ENCODE assay signal across 8 cellular contexts in genomic region chr2:85750509-85751299, GRCh38. TPM values are rescaled to one million over a fixed set of nuclear protein-coding genes. Genes with fewer than 3 reads are reported as not detected.
DNase-seq lines count a peak whose midpoint lies in the region; ATAC-seq, FAIRE-seq and TF ChIP-seq lines count a peak whose summit lies in the region.

No MANE protein-coding gene starts in this region.

- peak; percentile 84 for FAIRE-seq in A549 (lab: Jason Lieb, UNC)
- FAIRE-seq in GM12891 (lab: Jason Lieb, UNC): peak; percentile 48

- DNase-seq in A549 (ENCODE audit: low read depth in 1 of 2, low spot score in 1 of 2) (peak; percentile 72 to 87), GM12891 (ENCODE audit: insufficient read length, low spot score) (no peak), NOMO-1 treated with DMSO at 0.1 percent for 48 hours (lab: John Stamatoyannopoulos, UW; ENCODE audit: unreplicated experiment) (peak; percentile 76), activated T-cell treated with anti-CD3 and anti-CD28 coated beads for 24 hours (ENCODE audit: low read depth) (peak; percentile 40), esophagus squamous epithelium (lab: John Stamatoyannopoulos, UW) (peak; percentile 30)
- DNase-seq in naive thymus-derived CD8-positive, alpha-beta T cell: peak; percentile 18 to 70 (median 42)
- DNase-seq in stimulated activated naive CD4-positive, alpha-beta T cell treated with Interleukin-2 at 50 U/mL for 16 hours (lab: John Stamatoyannopoulos, UW): peak; percentile 11

- H3K4me1 ChIP-seq in A549: peaks cover 40% of the 10 kb centered on the region
- peaks cover 12 to 83% (median 49%) of the 10 kb centered on the region in 3 donors for H3K4me1 ChIP-seq in esophagus squamous epithelium

- peaks cover 25 to 60% (median 55%) of the 10 kb centered on the region in 5 donors for H3K27me3 Mint-ChIP-seq in naive thymus-derived CD8-positive, alpha-beta T cell

- peaks cover 15 to 32% (median 25%) of the 10 kb centered on the region in 4 donors for H3K4me1 Mint-ChIP-seq in naive thymus-derived CD8-positive, alpha-beta T cell

- intact Hi-C loops in esophagus squamous epithelium (cut with DNase I): loop anchor here (10.0 kb wide), 1 partner anchor 54 kb away; no protein-coding TSS in a partner anchor

- TF ChIP-seq POLR2A in A549 (IDR thresholded peaks at IDR 0.05; ENCODE audit: low read length): no peak
- TF ChIP-seq POLR2A in GM12891 (IDR thresholded peaks at IDR 0.05; ENCODE audit: low read depth, low read length): no peak
- no peak for TF ChIP-seq POLR2A in esophagus squamous epithelium (IDR thresholded peaks at IDR 0.05)

- no peak for TF ChIP-seq EP300 in A549 (IDR thresholded peaks at IDR 0.05)

- no peak overlapping the region for H3K27ac Mint-ChIP-seq in naive thymus-derived CD8-positive, alpha-beta T cell

- H3K4me3 ChIP-seq in A549 (no peak overlapping the region), esophagus squamous epithelium (no peak overlapping the region)

- POLR2A ChIA-PET in A549 (lab: Yijun Ruan, JAX): interaction anchor here (2.1 kb wide), 1 partner anchor 9 kb away, joined by 10 read pairs; no protein-coding TSS in a partner anchor
- POLR2A ChIA-PET in naive thymus-derived CD8-positive, alpha-beta T cell (lab: Charles Lee): no interaction called here

- H3K9me3 ChIP-seq in A549 (no peaks in the 10 kb centered on the region), esophagus squamous epithelium (no peaks in the 10 kb centered on the region)

- no peaks in the 10 kb centered on the region for H3K36me3 ChIP-seq in esophagus squamous epithelium

- H3K4me2 ChIP-seq in A549: peak overlapping the region; percentile 3; the same call in 2 of the 3 replicates

- ATAC-seq in A549 (peak; percentile 35 to 76; a peak in 5 of 6 replicates), HG03280 (IDR thresholded peaks at IDR 0.05; ENCODE audit: unreplicated experiment) (no peak)
- ATAC-seq in naive thymus-derived CD8-positive, alpha-beta T cell: peak; percentile 48 to 58

- H3K27ac ChIP-seq in A549: peak overlapping the region; percentile 29 to 61; a peak in 5 of 6 replicates
- H3K27ac ChIP-seq in esophagus squamous epithelium: peak overlapping the region in 2 of 4 donors; percentile 41 to 43

- CTCF ChIA-PET in A549 (lab: Yijun Ruan, JAX): interaction anchor here (0.5 to 63.0 kb wide), 27 partner anchors 11 to 955 kb away, joined by 3 to 1675 read pairs (median 9); partner anchors contain the start of gene ST3GAL5

- H3K9me3 Mint-ChIP-seq in naive thymus-derived CD8-positive, alpha-beta T cell: no peaks in the 10 kb centered on the region

- H3K27me3 ChIP-seq in esophagus squamous epithelium: peaks cover 0 to 61% (median 2%) of the 10 kb centered on the region in 4 donors

- 38% methylated on average over 10 of the region's 10 CpGs for WGBS in A549 (ENCODE audit: missing lambda C conversion rate)
- WGBS in esophagus squamous epithelium, 2 donors: 38 to 41% methylated on average over 5 to 9 of the region's 10 CpGs

- peaks cover 0 to 4% (median 0%) of the 10 kb centered on the region in 3 donors for H3K36me3 Mint-ChIP-seq in naive thymus-derived CD8-positive, alpha-beta T cell

- TF ChIP-seq RAD21 in A549 (conservative IDR thresholded peaks at IDR 0.05 in 1 of 2, IDR thresholded peaks at IDR 0.05 in 1 of 2): peak; percentile 90 to 95

- TF ChIP-seq CTCF in A549 (IDR thresholded peaks at IDR 0.05): peak; percentile 89
- peak; percentile 18 to 85 (median 74) for TF ChIP-seq CTCF in esophagus squamous epithelium (IDR thresholded peaks at IDR 0.05)

- peak overlapping the region in 1 of 10 donors; percentile 25 for H3K4me3 Mint-ChIP-seq in naive thymus-derived CD8-positive, alpha-beta T cell

TF ChIP-seq in A549, 52 proteins besides CTCF, POLR2A, EP300 and RAD21:
- TF ChIP-seq ESRRA (IDR thresholded peaks at IDR 0.05; ENCODE audit: borderline replicate concordance, low read length): 0 out of 2 replicates have a peak, but pooled peaks have one; percentile 19
- no peak for TF ChIP-seq ZSCAN20 (CRISPR knock-in tag; IDR thresholded peaks at IDR 0.05)
- no peak for TF ChIP-seq CBX8 (IDR thresholded peaks at IDR 0.05)
- TF ChIP-seq BCL3 (IDR thresholded peaks at IDR 0.05): no peak
- peak; percentile 97 for TF ChIP-seq SMC3 (IDR thresholded peaks at IDR 0.05)
- no peak for TF ChIP-seq HDAC2 (IDR thresholded peaks at IDR 0.05)

TF ChIP-seq in GM12891, 5 proteins besides CTCF, POLR2A, EP300 and RAD21:
- TF ChIP-seq POU2F2 (IDR thresholded peaks at IDR 0.05; ENCODE audit: low read depth, low read length) (no peak), POLR2AphosphoS5 (IDR thresholded peaks at IDR 0.05; ENCODE audit: low read depth, low read length) (no peak), SPI1 (IDR thresholded peaks at IDR 0.05; ENCODE audit: low read depth, low read length) (no peak)

RNA-seq across cellular contexts. Expression of gene ATOH8, which starts 3.1 kb away (rescaled TPM):
- polyA plus RNA-seq in A549 (2011; rRNA removed) (1.8 and 2.6 TPM in 2 replicates), A549 (2017; fragmentation: RNase III; extraction: RNeasy Plus Mini Kit Qiagen cat#74134 plus additional on column Dnase treatment) (11.1 to 20.7 TPM (median 20.0 TPM) in 3 replicates)
- polyA plus RNA-seq in A549 (2012; cell fraction: cytosol; rRNA removed): 13.2 and 22.4 TPM in 2 replicates
- 19.3 and 20.6 TPM in 2 replicates for polyA plus RNA-seq in A549 (2012; cell fraction: nucleus; rRNA removed)
- 2.4 and 3.4 TPM in 2 replicates for polyA minus RNA-seq in A549 (2011; rRNA and poly(A)+ RNA removed)
- polyA plus RNA-seq in GM12891 (2012; ENCODE audit: low read depth, missing spikeins): 0.05 TPM
- 10 to 100 TPM in 2 of 4 donors, 1 to 10 TPM in 2; 2.0 to 24.6 (median 7.6) TPM for total RNA-seq in esophagus squamous epithelium
- total RNA-seq in naive thymus-derived CD8-positive, alpha-beta T cell: not detected
- not detected for polyA plus RNA-seq in naive thymus-derived CD8-positive, alpha-beta T cell

RNA-seq across cellular contexts. Expression of gene GNLY, which starts 56.5 kb away (rescaled TPM):
- polyA plus RNA-seq in A549 (2011; rRNA removed) (not detected in 2 replicates), A549 (2017; fragmentation: RNase III; extraction: RNeasy Plus Mini Kit Qiagen cat#74134 plus additional on column Dnase treatment) (not detected in 3 replicates)
- polyA plus RNA-seq in A549 (2012; cell fraction: cytosol; rRNA removed): not detected in 2 replicates
- 0.12 and 0.15 TPM in 2 replicates for polyA plus RNA-seq in A549 (2012; cell fraction: nucleus; rRNA removed)
- polyA minus RNA-seq in A549 (2011; rRNA and poly(A)+ RNA removed): not detected in 2 replicates
- polyA plus RNA-seq in GM12891 (2012; ENCODE audit: low read depth, missing spikeins): not detected
- 1 to 10 TPM in 3 of 4 donors, under 1 TPM in 1; 0.76 to 6.1 (median 2.1) TPM for total RNA-seq in esophagus squamous epithelium
- 1 to 10 TPM; 5.3 to 7.3 TPM for total RNA-seq in naive thymus-derived CD8-positive, alpha-beta T cell
- 1,000 to 10,000 TPM in 1 of 3 donors, 10 to 100 TPM in 2; 21.0 to 1,108 (median 35.6) TPM for polyA plus RNA-seq in naive thymus-derived CD8-positive, alpha-beta T cell
